Comparison of ENCODE assay signal across 10 cellular contexts in the genomic region with DNA sequence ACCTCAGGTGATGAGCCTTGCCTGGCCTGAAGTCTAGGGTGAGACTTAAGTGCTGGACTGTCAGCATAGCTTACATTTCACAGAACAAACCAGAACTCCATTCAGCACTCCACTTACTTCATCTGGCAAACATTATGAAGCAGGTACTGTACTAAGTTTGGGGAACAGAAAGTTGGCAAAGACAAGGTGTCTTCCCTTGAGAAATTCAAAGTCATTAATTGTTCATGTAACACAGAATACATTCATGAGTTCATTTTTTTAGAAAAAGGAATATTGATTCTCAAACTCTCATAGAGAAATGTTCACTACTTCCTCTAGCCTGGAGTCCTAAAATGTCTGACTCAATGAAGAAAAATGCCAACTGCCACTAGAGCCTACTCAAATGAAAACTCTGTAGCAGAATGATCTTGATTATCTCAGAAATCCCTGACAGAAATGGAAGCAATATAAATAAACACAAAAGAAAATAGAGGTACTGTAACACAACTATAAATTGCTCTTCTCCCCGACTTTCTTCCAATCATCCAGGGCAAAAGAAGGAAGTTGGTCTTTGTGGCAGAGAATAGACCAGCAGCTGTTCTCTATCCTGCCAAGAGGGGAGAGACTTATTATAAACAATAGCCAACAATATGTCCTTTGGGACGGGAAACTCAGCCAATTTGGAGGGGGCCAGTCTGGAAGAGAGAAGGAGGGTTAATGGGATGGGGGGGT.
DNase-seq lines count a peak whose midpoint lies in the region; ATAC-seq, FAIRE-seq and TF ChIP-seq lines count a peak whose summit lies in the region.
"Had no signal": no experiment of that assay in that cellular context is flagged by ENCODE, and none has a peak within 500 bp of the region (broad histone marks: within the 10 kb centered on the region; RNA-seq: fewer than 3 reads in every experiment).

No MANE protein-coding gene starts in this region.

- H2AK5ac ChIP-seq in mesenchymal stem cell (ENCODE audit: low read length, severe bottlenecking): peak overlapping the region; percentile 88

- no CpG with 5 or more reads among the region's 2 CpGs for WGBS in mesenchymal stem cell
- WGBS in stomach, 5 donors: 58 to 80% (median 73%) methylated on average over 2 of the region's 2 CpGs

- peaks cover 32% of the 10 kb centered on the region for H3K4me1 Mint-ChIP-seq in GM23338

- intact Hi-C loops in uterus (cut with DNase I; ENCODE audit: low total_unique reads) (no loop called here), stomach (cut with DNase I; ENCODE audit: low total_unique reads) (loop anchor here (5.0 kb wide), 1 partner anchor 289 kb away; the partner anchor contains the start of gene MAML2)

- H3K27ac ChIP-seq in mesenchymal stem cell (ENCODE audit: low read length, poor library complexity, severe bottlenecking) (peak overlapping the region; percentile 57), uterus (no peak overlapping the region), stomach (no peak overlapping the region), GM23338 (ENCODE audit: low read depth) (no peak overlapping the region)

- H4K91ac ChIP-seq in mesenchymal stem cell (ENCODE audit: low read length): peak overlapping the region; percentile 93

- peaks cover 17% of the 10 kb centered on the region for H3K79me1 ChIP-seq in mesenchymal stem cell (replicated peaks; ENCODE audit: low read length, poor library complexity, severe bottlenecking)

- H3K4me3 ChIP-seq in mesenchymal stem cell (ENCODE audit: insufficient read depth in 1 of 2, low read depth in 1 of 2, low read length in 2 of 2): no peak overlapping the region
- no peak overlapping the region for H3K4me3 ChIP-seq in uterus
- H3K4me3 ChIP-seq in stomach: no peak overlapping the region
- no peak overlapping the region for H3K4me3 ChIP-seq in GM23338

- TF ChIP-seq POLR2A in GM12891 (IDR thresholded peaks at IDR 0.05; ENCODE audit: low read depth, low read length) (no peak), uterus (IDR thresholded peaks at IDR 0.05) (no peak), stomach (IDR thresholded peaks at IDR 0.05) (no peak)

- no peaks in the 10 kb centered on the region for H3K36me3 ChIP-seq in mesenchymal stem cell (ENCODE audit: control insufficient read depth in 1 of 2, insufficient read depth in 2 of 2, low read depth in 1 of 2, low read length in 2 of 2)
- no peaks in the 10 kb centered on the region for H3K36me3 ChIP-seq in uterus
- no peaks in the 10 kb centered on the region for H3K36me3 ChIP-seq in stomach
- no peaks in the 10 kb centered on the region for H3K36me3 ChIP-seq in GM23338 (ENCODE audit: insufficient read depth)

- ATAC-seq in GM21786 (IDR thresholded peaks at IDR 0.05; ENCODE audit: unreplicated experiment): peak; percentile 35
- peak; percentile 38 for ATAC-seq in SK-N-SH treated with all-trans-retinoic acid at 6 μM for 48 hours
- ATAC-seq in GM23338: no peak

- no peak overlapping the region for H3K27ac Mint-ChIP-seq in GM23338

- peak overlapping the region; percentile 20 for H3K9ac ChIP-seq in mesenchymal stem cell (ENCODE audit: low read length)

- H3K23ac ChIP-seq in mesenchymal stem cell (ENCODE audit: low read length in 2 of 2): no peak overlapping the region

- no peak overlapping the region for H2BK15ac ChIP-seq in mesenchymal stem cell (ENCODE audit: low read depth, poor library complexity, severe bottlenecking)

- H4K20me1 ChIP-seq in GM23338 (replicated peaks; ENCODE audit: insufficient read depth): no peaks in the 10 kb centered on the region

- peak overlapping the region; percentile 84 for H4K8ac ChIP-seq in mesenchymal stem cell (ENCODE audit: low read length)

- H3K9me3 ChIP-seq in mesenchymal stem cell (ENCODE audit: control insufficient read depth, low read length) (no peaks in the 10 kb centered on the region), uterus (no peaks in the 10 kb centered on the region), stomach (no peaks in the 10 kb centered on the region)

- H3K4ac ChIP-seq in mesenchymal stem cell (ENCODE audit: low read depth in 1 of 2, low read length in 2 of 2): peak overlapping the region in 1 of 2 experiments; percentile 40

- H3K9me2 ChIP-seq in GM23338 (ENCODE audit: insufficient read depth): peaks cover 12% of the 10 kb centered on the region

- no peaks in the 10 kb centered on the region for H3K79me2 ChIP-seq in GM23338 (replicated peaks; ENCODE audit: insufficient read depth)

- H3K9me3 Mint-ChIP-seq in GM23338: no peaks in the 10 kb centered on the region; the same call in 2 of the 3 replicates

- no peak overlapping the region for H2BK120ac ChIP-seq in mesenchymal stem cell (ENCODE audit: low read depth, low read length)

- H2BK5ac ChIP-seq in mesenchymal stem cell (ENCODE audit: low read depth, low read length, poor library complexity, severe bottlenecking): no peak overlapping the region

- H3K18ac ChIP-seq in mesenchymal stem cell (ENCODE audit: low read depth in 1 of 2, low read length in 2 of 2): peak overlapping the region; percentile 16 to 34

- H3K4me1 ChIP-seq in mesenchymal stem cell (ENCODE audit: control insufficient read depth, insufficient read depth, low read depth, low read length) (peaks cover 5% of the 10 kb centered on the region), uterus (peaks cover 0 to 5% of the 10 kb centered on the region in 2 donors), stomach (peaks cover 6 to 53% (median 22%) of the 10 kb centered on the region in 4 donors), GM23338 (ENCODE audit: insufficient read depth) (peaks cover 24% of the 10 kb centered on the region)

- no peaks in the 10 kb centered on the region for H3K36me3 Mint-ChIP-seq in GM23338 (ENCODE audit: low read depth)

- DNase-seq in GM12891 (ENCODE audit: insufficient read length, low spot score) (no peak), mesenchymal stem cell (peak; percentile 79), uterus (no peak), CD1c-positive myeloid dendritic cell (ENCODE audit: extremely low spot score) (no peak), stomach (no peak), GM23338 (ENCODE audit: low spot score) (no peak)
- DNase-seq: NCI-H510A had no signal

- H3F3A ChIP-seq in GM23338 (replicated peaks; ENCODE audit: low read depth): no peaks in the 10 kb centered on the region

- H3K27me3 ChIP-seq in mesenchymal stem cell (ENCODE audit: control insufficient read depth in 1 of 2, insufficient read depth in 1 of 2, low read length in 2 of 2): no peaks in the 10 kb centered on the region
- no peaks in the 10 kb centered on the region for H3K27me3 ChIP-seq in uterus
- H3K27me3 ChIP-seq in stomach: no peaks in the 10 kb centered on the region
- H3K27me3 ChIP-seq in GM23338 (ENCODE audit: insufficient read depth): no peaks in the 10 kb centered on the region

- H2AFZ ChIP-seq in mesenchymal stem cell (ENCODE audit: low read depth, low read length) (no peak overlapping the region), GM23338 (no peak overlapping the region)

- no peak for TF ChIP-seq CTCF in uterus (IDR thresholded peaks at IDR 0.05)
- TF ChIP-seq CTCF in stomach (IDR thresholded peaks at IDR 0.05): no peak
- no peak for TF ChIP-seq CTCF in GM23338 (conservative IDR thresholded peaks at IDR 0.05; ENCODE audit: low read depth in 2 of 2)

- FAIRE-seq in GM12891 (lab: Jason Lieb, UNC): no peak
- FAIRE-seq: endometrium had no signal

- no peak overlapping the region for H3K14ac ChIP-seq in mesenchymal stem cell (ENCODE audit: low read length in 2 of 2)

- no peaks in the 10 kb centered on the region for H3K27me3 Mint-ChIP-seq in GM23338 (ENCODE audit: insufficient read depth, low read depth, poor library complexity)

- no peak overlapping the region for H3K4me3 Mint-ChIP-seq in GM23338

- TF ChIP-seq EP300 in stomach (IDR thresholded peaks at IDR 0.05): no peak

- H3K4me2 ChIP-seq in mesenchymal stem cell (ENCODE audit: low read length, poor library complexity, severe bottlenecking) (no peak overlapping the region), GM23338 (no peak overlapping the region)

- H2BK12ac ChIP-seq in mesenchymal stem cell (ENCODE audit: low read length in 2 of 2): peak overlapping the region; percentile 23 to 75

TF ChIP-seq in GM12891, 5 proteins besides CTCF, POLR2A, EP300 and RAD21:
- peak; percentile 76 for TF ChIP-seq SPI1 (IDR thresholded peaks at IDR 0.05; ENCODE audit: low read depth, low read length)
- TF ChIP-seq POLR2AphosphoS5 (IDR thresholded peaks at IDR 0.05; ENCODE audit: low read depth, low read length): no peak

TF ChIP-seq in SK-N-SH treated with all-trans-retinoic acid at 6 μM for 48 hours, 23 proteins besides CTCF, POLR2A, EP300 and RAD21:
- TF ChIP-seq ISL1 (CRISPR knock-in tag; IDR thresholded peaks at IDR 0.05) (peak; percentile 44), CSRNP3 (CRISPR knock-in tag; IDR thresholded peaks at IDR 0.05) (no peak)

TF ChIP-seq in GM23338, 12 proteins besides CTCF, POLR2A, EP300 and RAD21 (continues in another document):
- no peak for TF ChIP-seq STAT1 (IDR thresholded peaks at IDR 0.05; ENCODE audit: unreplicated experiment)
- no peak for TF ChIP-seq POLR2AphosphoS5 (IDR thresholded peaks at IDR 0.05; ENCODE audit: low read depth)
- TF ChIP-seq ZNF331 (CRISPR knock-in tag; IDR thresholded peaks at IDR 0.05; ENCODE audit: low read depth): no peak
